ENCODE assay signal across 9 cellular contexts in the genomic region with DNA sequence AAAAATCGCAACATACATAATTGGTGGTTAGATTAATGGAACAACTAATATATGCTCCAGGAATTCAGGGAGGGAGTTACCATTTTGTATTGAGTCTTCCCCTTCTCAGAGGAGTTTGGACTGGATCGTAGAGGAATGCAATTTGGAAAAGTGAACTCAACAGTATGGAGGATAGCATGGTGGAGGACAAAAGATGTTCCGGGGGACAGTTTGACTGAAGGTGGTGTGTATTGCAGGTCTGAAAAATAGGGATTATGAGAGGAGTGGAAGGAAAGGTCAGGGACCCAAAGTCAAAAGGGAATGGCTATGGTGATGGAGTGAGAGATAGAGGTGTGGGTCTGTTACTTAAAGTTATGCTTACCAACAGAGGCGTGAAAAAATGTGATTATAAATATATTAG. TPM values are rescaled to one million over a fixed set of nuclear protein-coding genes. Genes with fewer than 3 reads are reported as not detected.
DNase-seq lines count a peak whose midpoint lies in the region; ATAC-seq, FAIRE-seq and TF ChIP-seq lines count a peak whose summit lies in the region.
"Had no signal": no experiment of that assay in that cellular context is flagged by ENCODE, and none has a peak within 500 bp of the region (broad histone marks: within the 10 kb centered on the region; RNA-seq: fewer than 3 reads in every experiment).

No MANE protein-coding gene starts in this region.

- WGBS in liver: 78% methylated on average over 4 of the region's 4 CpGs

- intact Hi-C loops in activated naive CD4-positive, alpha-beta T cell treated with anti-CD3 and anti-CD28 coated beads for 36 hours (cut with micrococcal nuclease): loop anchor here (2.0 kb wide), 1 partner anchor 28 kb away; no protein-coding TSS in a partner anchor
- intact Hi-C loops in ascending aorta (cut with DNase I): loop anchor here (5.0 kb wide), 2 partner anchors 924 to 1221 kb away; a partner anchor contains a TSS
- intact Hi-C loops in tibial artery (cut with DNase I; ENCODE audit: low total_unique reads): no loop called here

- H3K27ac Mint-ChIP-seq in activated naive CD4-positive, alpha-beta T cell treated with anti-CD3 and anti-CD28 coated beads for 36 hours: peak overlapping the region; percentile 94

- FAIRE-seq in GM12892 (lab: Jason Lieb, UNC): no peak

- H3K9me3 ChIP-seq in ascending aorta: no peaks in the 10 kb centered on the region
- H3K9me3 ChIP-seq in liver (ENCODE audit: control insufficient read depth in 4 of 4, low read length in 3 of 4): no peaks in the 10 kb centered on the region
- no peaks in the 10 kb centered on the region for H3K9me3 ChIP-seq in tibial artery

- H3K27ac ChIP-seq in ascending aorta (peak overlapping the region; percentile 87 to 98), liver (ENCODE audit: low read depth in 1 of 2, low read length in 2 of 2) (no peak overlapping the region), tibial artery (peak overlapping the region in 1 of 2 donors; percentile 100)

- no peak for DNase-seq in activated naive CD4-positive, alpha-beta T cell treated with anti-CD3 and anti-CD28 coated beads for 36 hours
- DNase-seq in activated naive CD4-positive, alpha-beta T cell (lab: John Stamatoyannopoulos, UW): no peak
- DNase-seq in ascending aorta (ENCODE audit: low spot score in 2 of 2) (no peak), tibial artery (no peak), GM12892 (ENCODE audit: insufficient read length) (no peak)
- DNase-seq: activated CD4-positive, CD25-positive, alpha-beta regulatory T cell had no signal

- no peak for TF ChIP-seq CTCF in ascending aorta (IDR thresholded peaks at IDR 0.05)
- TF ChIP-seq CTCF in liver (IDR thresholded peaks at IDR 0.05; ENCODE audit: low read depth, low read length, missing input control): no peak
- TF ChIP-seq CTCF in tibial artery (IDR thresholded peaks at IDR 0.05): no peak

- ATAC-seq in HG03108 (IDR thresholded peaks at IDR 0.05; ENCODE audit: unreplicated experiment) (no peak), GM21515 (IDR thresholded peaks at IDR 0.05; ENCODE audit: unreplicated experiment) (no peak)

- H3K4me1 Mint-ChIP-seq in activated naive CD4-positive, alpha-beta T cell treated with anti-CD3 and anti-CD28 coated beads for 36 hours (ENCODE audit: low read depth): peaks cover 33% of the 10 kb centered on the region

- H3K27me3 Mint-ChIP-seq in activated naive CD4-positive, alpha-beta T cell treated with anti-CD3 and anti-CD28 coated beads for 36 hours (ENCODE audit: low read depth): no peaks in the 10 kb centered on the region

- CTCF ChIA-PET in activated naive CD4-positive, alpha-beta T cell treated with anti-CD3 and anti-CD28 coated beads for 36 hours (lab: Charles Lee): interaction anchor here (1.5 to 2.5 kb wide), 2 partner anchors 15 to 73 kb away, joined by 3 to 11 read pairs; a partner anchor contains a TSS

- H3K4me3 ChIP-seq in ascending aorta (peak overlapping the region; percentile 64 to 72), liver (ENCODE audit: low read depth in 1 of 3, low read length in 3 of 3) (peak overlapping the region; percentile 92 to 96 (median 93)), tibial artery (peak overlapping the region; percentile 78 to 98)

- peaks cover 19% of the 10 kb centered on the region for H3K36me3 Mint-ChIP-seq in activated naive CD4-positive, alpha-beta T cell treated with anti-CD3 and anti-CD28 coated beads for 36 hours (ENCODE audit: low read depth)

- TF ChIP-seq POLR2A in GM12892 (IDR thresholded peaks at IDR 0.05; ENCODE audit: low read depth, low read length): no peak

- peak overlapping the region in 1 of 2 donors; percentile 50 for H3K9ac ChIP-seq in liver (ENCODE audit: low read depth in 1 of 2, low read length in 2 of 2)

- H3K36me3 ChIP-seq in ascending aorta: peaks cover 5 to 14% of the 10 kb centered on the region in 2 donors
- peaks cover 3 to 12% (median 6%) of the 10 kb centered on the region in 4 donors for H3K36me3 ChIP-seq in liver (ENCODE audit: control insufficient read depth in 4 of 4, insufficient read depth in 3 of 4, low read depth in 1 of 4, low read length in 3 of 4)
- H3K36me3 ChIP-seq in tibial artery: peaks cover 4 to 13% (median 7%) of the 10 kb centered on the region in 3 donors

- H3K9me3 Mint-ChIP-seq in activated naive CD4-positive, alpha-beta T cell treated with anti-CD3 and anti-CD28 coated beads for 36 hours: no peaks in the 10 kb centered on the region

- H3K4me1 ChIP-seq in ascending aorta: peaks cover 0 to 15% of the 10 kb centered on the region in 2 donors
- peaks cover 0 to 23% (median 9%) of the 10 kb centered on the region in 4 donors for H3K4me1 ChIP-seq in liver (ENCODE audit: control insufficient read depth in 4 of 4, insufficient read depth in 4 of 4, low read length in 3 of 4)
- H3K4me1 ChIP-seq in tibial artery: peaks cover 0 to 27% (median 14%) of the 10 kb centered on the region in 4 donors

- H3K4me3 Mint-ChIP-seq in activated naive CD4-positive, alpha-beta T cell treated with anti-CD3 and anti-CD28 coated beads for 36 hours: peak overlapping the region; percentile 94

- H3K27me3 ChIP-seq in ascending aorta: no peaks in the 10 kb centered on the region
- no peaks in the 10 kb centered on the region for H3K27me3 ChIP-seq in liver (ENCODE audit: control insufficient read depth in 4 of 4, insufficient read depth in 4 of 4, low read length in 3 of 4)
- no peaks in the 10 kb centered on the region for H3K27me3 ChIP-seq in tibial artery

- no peak for TF ChIP-seq RAD21 in liver (IDR thresholded peaks at IDR 0.05)

TF ChIP-seq in liver, 16 proteins besides CTCF, POLR2A, EP300 and RAD21:
- no peak for TF ChIP-seq GABPA (IDR thresholded peaks at IDR 0.05 in 1 of 2, conservative IDR thresholded peaks at IDR 0.05 in 1 of 2)
- TF ChIP-seq RXRA (IDR thresholded peaks at IDR 0.05): no peak
- no peak for TF ChIP-seq TAF1 (conservative IDR thresholded peaks at IDR 0.05)
- TF ChIP-seq HNF4G (IDR thresholded peaks at IDR 0.05): no peak

RNA-seq across cellular contexts. Expression of a gene that starts 1.5 kb away (rescaled TPM):
- total RNA-seq in activated naive CD4-positive, alpha-beta T cell treated with anti-CD3 and anti-CD28 coated beads for 36 hours: 10 to 100 TPM; 59.1 to 62.1 TPM
- total RNA-seq in ascending aorta (30.5 TPM), liver (10 to 100 TPM; 10.7 to 21.0 TPM)
- polyA plus RNA-seq in liver: 10 to 100 TPM in 1 of 2 donors, 1 to 10 TPM in 1; 8.8 to 12.9 TPM
- 47.6 TPM for polyA plus RNA-seq in GM12892 (2012; ENCODE audit: missing spikeins)

RNA-seq across cellular contexts. Expression of a gene that starts 15.4 kb away (rescaled TPM):
- 10 to 100 TPM; 66.5 to 69.0 TPM for total RNA-seq in activated naive CD4-positive, alpha-beta T cell treated with anti-CD3 and anti-CD28 coated beads for 36 hours
- total RNA-seq in ascending aorta (8.5 TPM), liver (10 to 100 TPM; 10.2 to 15.7 TPM)
- polyA plus RNA-seq in liver: 10 to 100 TPM in 1 of 2 donors, 1 to 10 TPM in 1; 6.7 to 10.9 TPM
- 51.0 TPM for polyA plus RNA-seq in GM12892 (2012; ENCODE audit: missing spikeins)

RNA-seq across cellular contexts. Expression of a gene that starts 15.6 kb away (rescaled TPM):
- total RNA-seq in activated naive CD4-positive, alpha-beta T cell treated with anti-CD3 and anti-CD28 coated beads for 36 hours: 10 to 100 TPM; 38.8 to 40.7 TPM
- total RNA-seq in ascending aorta (2.0 TPM), liver (10 to 100 TPM; 11.1 to 17.5 TPM)
- polyA plus RNA-seq in liver: 1 to 10 TPM; 7.2 to 7.4 TPM
- polyA plus RNA-seq in GM12892 (2012; ENCODE audit: missing spikeins): 26.4 TPM

Comparison
In these comparisons a context has a peak if more than half of its experiments do, and no peak if none do; other contexts are left out.
1. H3K27ac ChIP-seq: peak in ascending aorta (2 of 2); none in liver (0 of 2).
2. Peak in every context shown above with its lines, with median percentiles within 50 percentile points of each other: H3K4me3 ChIP-seq.